ENCODE assay signal across 30 cellular contexts in genomic region chr15:57172925-57173324, GRCh38.
A peak's percentile ranks its signal among the peaks of the same experiment; 100 is the strongest.
DNase-seq lines count a peak whose midpoint lies in the region; ATAC-seq lines count a peak whose summit lies in the region.
"Had no signal": no experiment of that assay in that cellular context is flagged by ENCODE, and none has a peak within 500 bp of the region (broad histone marks: within the 10 kb centered on the region; RNA-seq: fewer than 3 reads in every experiment).

No MANE protein-coding gene starts in this region.

- H3K79me2 ChIP-seq in GM23248 (ENCODE audit: insufficient read depth), result no peaks in the 10 kb centered on the region; the same call in 1 of the 2 replicates
- H3K79me2 ChIP-seq: parathyroid adenoma had no signal

- no peak overlapping the region for H3K4me2 ChIP-seq in GM23248 (ENCODE audit: unreplicated experiment)

- no peak overlapping the region for H3K4me3 Mint-ChIP-seq in activated T-helper 17 cell treated with anti-CD3 and anti-CD28 coated beads, Interleukin-2, amount 50 U/mL, for 72 hours
- no peak overlapping the region for H3K4me3 Mint-ChIP-seq in naive thymus-derived CD8-positive, alpha-beta T cell
- H3K4me3 Mint-ChIP-seq: activated B cell treated with CpG ODN at 0.5 μM for 24 hours; activated CD8-positive, alpha-beta memory T cell treated with anti-CD3 and anti-CD28 coated beads, Interleukin-2, amount 10 ng/mL, durations not matched to agents 7 days and 5 days; activated naive CD4-positive, alpha-beta T cell treated with anti-CD3 and anti-CD28 coated beads for 36 hours; CD14-positive monocyte; nephron progenitor cell had no signal

- POLR2A ChIA-PET in naive thymus-derived CD8-positive, alpha-beta T cell (lab: Charles Lee), result no interaction called here

- in situ Hi-C loops in GM23248 (cut with MboI), result no loop called here

- H3K9me3 ChIP-seq in GM23248 (ENCODE audit: low read depth), result no peaks in the 10 kb centered on the region
- H3K9me3 ChIP-seq: heart right ventricle, right atrium auricular region, upper lobe of left lung had no signal

- H3K4me1 Mint-ChIP-seq in activated T-helper 17 cell treated with anti-CD3 and anti-CD28 coated beads, Interleukin-2, amount 50 U/mL, for 72 hours, result peaks cover 11% of the 10 kb centered on the region
- peaks cover 0 to 6% (median 3%) of the 10 kb centered on the region in 4 donors for H3K4me1 Mint-ChIP-seq in naive thymus-derived CD8-positive, alpha-beta T cell
- H3K4me1 Mint-ChIP-seq: nephron progenitor cell had no signal

- DNase-seq in GM23248, result peak; percentile 32
- peak; percentile 25 for DNase-seq in fibroblast of gingiva (ENCODE audit: low read depth)
- DNase-seq in sciatic nerve (ENCODE audit: low spot score), result no peak
- DNase-seq in SHP77 treated with DMSO at 0.1 percent for 48 hours (lab: John Stamatoyannopoulos, UW), result no peak
- no peak for DNase-seq in GM19238 (ENCODE audit: insufficient read length, low spot score)
- DNase-seq in naive thymus-derived CD8-positive, alpha-beta T cell, result no peak
- DNase-seq: activated B cell treated with CpG ODN at 0.5 μM for 24 hours; activated CD4-positive, alpha-beta T cell treated with anti-CD3 and anti-CD28 coated beads, Interleukin-2, amount 50 U/mL, for 1 hour; activated CD8-positive, alpha-beta memory T cell treated with anti-CD3 and anti-CD28 coated beads, Interleukin-2, amount 10 ng/mL, durations not matched to agents 7 days and 5 days; activated naive CD4-positive, alpha-beta T cell treated with anti-CD3 and anti-CD28 coated beads for 36 hours; amniotic stem cell; Calu3; DND-41; GOT3; heart right ventricle; Kasumi-1; kidney glomerular epithelial cell; NCI-H526 treated with DMSO at 0.1 percent for 48 hours; nephron progenitor cell; stimulated activated CD4-positive, alpha-beta T cell treated with anti-CD3 and anti-CD28 coated beads, Interleukin-4, amount 100 ng/mL, for 1 hour; substantia nigra; upper lobe of left lung had no signal

- 93 to 97% methylated on average over 3 of the region's 3 CpGs for WGBS in GM23248 (ENCODE audit: low coverage in 1 of 2, low lambda C conversion rate in 2 of 2, missing lambda C conversion rate in 2 of 2), 2 experiments

- H3K9ac ChIP-seq in GM23248, result no peak overlapping the region
- H3K9ac ChIP-seq: parathyroid adenoma had no signal

- intact Hi-C loops in sciatic nerve (cut with DNase I), result no loop called here

- no peaks in the 10 kb centered on the region for H3K27me3 Mint-ChIP-seq in activated T-helper 17 cell treated with anti-CD3 and anti-CD28 coated beads, Interleukin-2, amount 50 U/mL, for 72 hours
- no peaks in the 10 kb centered on the region for H3K27me3 Mint-ChIP-seq in naive thymus-derived CD8-positive, alpha-beta T cell
- H3K27me3 Mint-ChIP-seq: activated B cell treated with CpG ODN at 0.5 μM for 24 hours; activated CD8-positive, alpha-beta memory T cell treated with anti-CD3 and anti-CD28 coated beads, Interleukin-2, amount 10 ng/mL, durations not matched to agents 7 days and 5 days had no signal

- peaks cover 6% of the 10 kb centered on the region; the same call in 1 of the 2 replicates for H3K36me3 ChIP-seq in GM23248 (ENCODE audit: low read depth)
- H3K36me3 ChIP-seq: right atrium auricular region had no signal

- no peaks in the 10 kb centered on the region for H3K27me3 ChIP-seq in GM23248 (replicated peaks; ENCODE audit: insufficient read depth)
- H3K27me3 ChIP-seq: heart right ventricle, right atrium auricular region, upper lobe of left lung had no signal

- 0 out of 2 replicates have a peak overlapping the region, but pooled peaks have one; percentile 12 for H3K4me3 ChIP-seq in GM23248
- H3K4me3 ChIP-seq: coronary artery, heart right ventricle, lung, right atrium auricular region, upper lobe of left lung had no signal

- peaks cover 4% of the 10 kb centered on the region; the same call in 1 of the 2 replicates for H3F3A ChIP-seq in GM23248 (ENCODE audit: insufficient read depth)

- 0 out of 2 replicates have a peak overlapping the region, but pooled peaks have one; percentile 7 for H3K27ac ChIP-seq in GM23248
- H3K27ac ChIP-seq: coronary artery, heart right ventricle, HL-60, parathyroid adenoma, right atrium auricular region, upper lobe of left lung had no signal

- H3K4me1 ChIP-seq in GM23248 (ENCODE audit: insufficient read depth), result peaks cover 9% of the 10 kb centered on the region
- H3K4me1 ChIP-seq: parathyroid adenoma, right atrium auricular region, upper lobe of left lung had no signal

- no peak overlapping the region for H2AFZ ChIP-seq in GM23248
- H2AFZ ChIP-seq: parathyroid adenoma had no signal

- peaks cover 34% of the 10 kb centered on the region for H3K36me3 Mint-ChIP-seq in activated T-helper 17 cell treated with anti-CD3 and anti-CD28 coated beads, Interleukin-2, amount 50 U/mL, for 72 hours (ENCODE audit: low read depth)
- peaks cover 0 to 40% (median 17%) of the 10 kb centered on the region in 3 donors for H3K36me3 Mint-ChIP-seq in naive thymus-derived CD8-positive, alpha-beta T cell

- H3K9me3 Mint-ChIP-seq in activated T-helper 17 cell treated with anti-CD3 and anti-CD28 coated beads, Interleukin-2, amount 50 U/mL, for 72 hours, result no peaks in the 10 kb centered on the region
- H3K9me3 Mint-ChIP-seq in naive thymus-derived CD8-positive, alpha-beta T cell, result no peaks in the 10 kb centered on the region
- H3K9me3 Mint-ChIP-seq: activated B cell treated with CpG ODN at 0.5 μM for 24 hours; activated naive CD4-positive, alpha-beta T cell treated with anti-CD3 and anti-CD28 coated beads for 36 hours; CD14-positive monocyte; nephron progenitor cell had no signal

- peak overlapping the region; percentile 19 for H3K27ac Mint-ChIP-seq in activated T-helper 17 cell treated with anti-CD3 and anti-CD28 coated beads, Interleukin-2, amount 50 U/mL, for 72 hours
- H3K27ac Mint-ChIP-seq in naive thymus-derived CD8-positive, alpha-beta T cell, result no peak overlapping the region
- H3K27ac Mint-ChIP-seq: activated B cell treated with CpG ODN at 0.5 μM for 24 hours; activated CD8-positive, alpha-beta memory T cell treated with anti-CD3 and anti-CD28 coated beads, Interleukin-2, amount 10 ng/mL, durations not matched to agents 7 days and 5 days; activated naive CD4-positive, alpha-beta T cell treated with anti-CD3 and anti-CD28 coated beads for 36 hours; nephron progenitor cell had no signal

- no peaks in the 10 kb centered on the region for H3K9me2 ChIP-seq in GM23248 (ENCODE audit: insufficient read depth)

- no peaks in the 10 kb centered on the region for H4K20me1 ChIP-seq in GM23248 (ENCODE audit: insufficient read depth)

- ATAC-seq in activated T-helper 17 cell treated with anti-CD3 and anti-CD28 coated beads, Interleukin-2, amount 50 U/mL, for 72 hours (replicated peaks), result no peak
- peak; percentile 64 for ATAC-seq in sciatic nerve
- no peak for ATAC-seq in naive thymus-derived CD8-positive, alpha-beta T cell
- ATAC-seq: activated CD8-positive, alpha-beta memory T cell treated with anti-CD3 and anti-CD28 coated beads, Interleukin-2, amount 10 ng/mL, durations not matched to agents 7 days and 5 days; heart right ventricle; Panc1 had no signal

Comparison
In these comparisons a context has a peak if more than half of its experiments do, and no peak if none do; other contexts are left out.
1. DNase-seq: peak in GM23248 (single experiment) and fibroblast of gingiva (single experiment); none in sciatic nerve (single experiment), SHP77 treated with DMSO at 0.1 percent for 48 hours (single experiment), GM19238 (single experiment) and naive thymus-derived CD8-positive, alpha-beta T cell (0 of 10).